In genomic region chr1:32321712-32322291, GRCh38 we compare ENCODE assay signal across 11 cellular contexts. TPM values are rescaled to one million over a fixed set of nuclear protein-coding genes. Genes with fewer than 3 reads are reported as not detected.
A peak's percentile ranks its signal among the peaks of the same experiment; 100 is the strongest.
DNase-seq lines count a peak whose midpoint lies in the region; ATAC-seq and TF ChIP-seq lines count a peak whose summit lies in the region.
"Had no signal": no experiment of that assay in that cellular context is flagged by ENCODE, and none has a peak within 500 bp of the region (broad histone marks: within the 10 kb centered on the region; RNA-seq: fewer than 3 reads in every experiment).

No MANE protein-coding gene starts in this region.

- H3K27ac ChIP-seq in SU-DHL-6 (ENCODE audit: low read depth, low read length) = peak overlapping the region; percentile 90
- peak overlapping the region; percentile 20 for H3K27ac ChIP-seq in effector memory CD4-positive, alpha-beta T cell (ENCODE audit: insufficient read depth, low read length, poor library complexity, severe bottlenecking)
- no peak overlapping the region for H3K27ac ChIP-seq in esophagus squamous epithelium
- H3K27ac ChIP-seq: adrenal gland, SJSA1 had no signal

- WGBS in esophagus squamous epithelium, 2 donors = 39 to 60% methylated on average over 5 of the region's 5 CpGs

- no peaks in the 10 kb centered on the region for H3K9me3 Mint-ChIP-seq in activated T-cell treated with anti-CD3 and anti-CD28 coated beads, Interleukin-2, amount 50 U/mL, for 4 hours
- H3K9me3 Mint-ChIP-seq in stimulated activated memory B cell treated with anti-CD40 and anti-IgM and Interleukin-4, amounts not matched to agents 10 μg/mL and 1 μg/mL and 100 μg/mL, for 72 hours = no peaks in the 10 kb centered on the region

- H2AFZ ChIP-seq in SU-DHL-6 (ENCODE audit: low read depth, low read length, severe bottlenecking) = no peak overlapping the region

- peaks cover 60% of the 10 kb centered on the region for H3F3A ChIP-seq in SU-DHL-6 (ENCODE audit: insufficient read depth)

- H3K36me3 Mint-ChIP-seq in activated T-cell treated with anti-CD3 and anti-CD28 coated beads, Interleukin-2, amount 50 U/mL, for 4 hours (ENCODE audit: insufficient read depth) = peaks cover 19% of the 10 kb centered on the region
- peaks cover 25% of the 10 kb centered on the region for H3K36me3 Mint-ChIP-seq in stimulated activated memory B cell treated with anti-CD40 and anti-IgM and Interleukin-4, amounts not matched to agents 10 μg/mL and 1 μg/mL and 100 μg/mL, for 72 hours

- no peaks in the 10 kb centered on the region for H3K27me3 Mint-ChIP-seq in activated T-cell treated with anti-CD3 and anti-CD28 coated beads, Interleukin-2, amount 50 U/mL, for 4 hours (ENCODE audit: low read depth)
- no peaks in the 10 kb centered on the region for H3K27me3 Mint-ChIP-seq in stimulated activated memory B cell treated with anti-CD40 and anti-IgM and Interleukin-4, amounts not matched to agents 10 μg/mL and 1 μg/mL and 100 μg/mL, for 72 hours

- intact Hi-C loops in esophagus squamous epithelium (cut with DNase I) = no loop called here

- H3K9me3 ChIP-seq in SU-DHL-6 (ENCODE audit: insufficient read depth, low read length) (no peaks in the 10 kb centered on the region), esophagus squamous epithelium (no peaks in the 10 kb centered on the region)
- H3K9me3 ChIP-seq in effector memory CD4-positive, alpha-beta T cell (ENCODE audit: control insufficient read depth, low read length) = no peaks in the 10 kb centered on the region
- H3K9me3 ChIP-seq: adrenal gland, SJSA1 had no signal

- no peak overlapping the region for H3K4me3 ChIP-seq in SU-DHL-6 (ENCODE audit: insufficient read depth, low read length, poor library complexity, severe bottlenecking)
- no peak overlapping the region for H3K4me3 ChIP-seq in effector memory CD4-positive, alpha-beta T cell (ENCODE audit: insufficient read depth, low read depth, low read length, poor library complexity, severe bottlenecking)
- H3K4me3 ChIP-seq in esophagus squamous epithelium = no peak overlapping the region
- H3K4me3 ChIP-seq: adrenal gland, SJSA1 had no signal

- no peaks in the 10 kb centered on the region for H3K9me2 ChIP-seq in SU-DHL-6 (replicated peaks; ENCODE audit: insufficient read depth, low read length)

- H3K36me3 ChIP-seq in SU-DHL-6 (ENCODE audit: low read length) (peaks cover 52% of the 10 kb centered on the region), esophagus squamous epithelium (peaks cover 9 to 98% (median 27%) of the 10 kb centered on the region in 3 donors)
- peaks cover 30% of the 10 kb centered on the region for H3K36me3 ChIP-seq in effector memory CD4-positive, alpha-beta T cell (ENCODE audit: control insufficient read depth, insufficient read depth, low read length)

- H3K9ac ChIP-seq in SU-DHL-6 (ENCODE audit: low read length) = peak overlapping the region; percentile 15; the same call in 1 of the 2 replicates

- H3K4me1 ChIP-seq in effector memory CD4-positive, alpha-beta T cell (ENCODE audit: control insufficient read depth, insufficient read depth, low read length, poor library complexity, severe bottlenecking) = peaks cover 31% of the 10 kb centered on the region
- peaks cover 0 to 6% (median 0%) of the 10 kb centered on the region in 3 donors for H3K4me1 ChIP-seq in esophagus squamous epithelium
- H3K4me1 ChIP-seq: adrenal gland had no signal

- H3K4me1 Mint-ChIP-seq in activated T-cell treated with anti-CD3 and anti-CD28 coated beads, Interleukin-2, amount 50 U/mL, for 4 hours (ENCODE audit: low read depth) = peaks cover 43% of the 10 kb centered on the region
- peaks cover 55% of the 10 kb centered on the region for H3K4me1 Mint-ChIP-seq in stimulated activated memory B cell treated with anti-CD40 and anti-IgM and Interleukin-4, amounts not matched to agents 10 μg/mL and 1 μg/mL and 100 μg/mL, for 72 hours

- H3K79me2 ChIP-seq in SU-DHL-6 (ENCODE audit: insufficient read depth, low read length) = peaks cover 61% of the 10 kb centered on the region

- H4K20me1 ChIP-seq in SU-DHL-6 (ENCODE audit: low read depth, low read length) = no peaks in the 10 kb centered on the region

- peak overlapping the region; percentile 46 for H3K4me2 ChIP-seq in SU-DHL-6 (ENCODE audit: low read depth, low read length, poor library complexity, severe bottlenecking)

- no peak for DNase-seq in activated T-cell treated with anti-CD3 and anti-CD28 coated beads, Interleukin-2, amount 50 U/mL, for 4 hours
- DNase-seq in activated T-cell treated with anti-CD3 and anti-CD28 coated beads for 4 hours = no peak
- peak in 1 of 3 donors; percentile 24 for DNase-seq in effector memory CD4-positive, alpha-beta T cell
- DNase-seq in globus pallidus (ENCODE audit: low spot score) = no peak
- DNase-seq in kidney glomerular epithelial cell (lab: John Stamatoyannopoulos, UW) = no peak
- DNase-seq in esophagus squamous epithelium (lab: John Stamatoyannopoulos, UW) = no peak
- DNase-seq: adrenal gland, MV-4-11 had no signal

- H3K27ac Mint-ChIP-seq in stimulated activated memory B cell treated with anti-CD40 and anti-IgM and Interleukin-4, amounts not matched to agents 10 μg/mL and 1 μg/mL and 100 μg/mL, for 72 hours = peak overlapping the region; percentile 86

- peak overlapping the region; percentile 27 for H3K4me3 Mint-ChIP-seq in activated T-cell treated with anti-CD3 and anti-CD28 coated beads, Interleukin-2, amount 50 U/mL, for 4 hours
- H3K4me3 Mint-ChIP-seq in stimulated activated memory B cell treated with anti-CD40 and anti-IgM and Interleukin-4, amounts not matched to agents 10 μg/mL and 1 μg/mL and 100 μg/mL, for 72 hours = peak overlapping the region; percentile 46

- peak; percentile 81 to 82 for ATAC-seq in activated T-cell treated with anti-CD3 and anti-CD28 coated beads, Interleukin-2, amount 50 U/mL, for 4 hours
- ATAC-seq in stimulated activated memory B cell treated with anti-CD40 and anti-IgM and Interleukin-4, amounts not matched to agents 10 μg/mL and 1 μg/mL and 100 μg/mL, for 72 hours = peak; percentile 55

- TF ChIP-seq CTCF in SU-DHL-6 (IDR thresholded peaks at IDR 0.05; ENCODE audit: insufficient read depth, low read length, poor library complexity, severe bottlenecking) = no peak
- no peak for TF ChIP-seq CTCF in esophagus squamous epithelium (IDR thresholded peaks at IDR 0.05)

- H3K27me3 ChIP-seq in SU-DHL-6 (ENCODE audit: low read length) (no peaks in the 10 kb centered on the region), esophagus squamous epithelium (no peaks in the 10 kb centered on the region)
- no peaks in the 10 kb centered on the region for H3K27me3 ChIP-seq in effector memory CD4-positive, alpha-beta T cell (replicated peaks; ENCODE audit: control insufficient read depth, insufficient read depth, low read length, poor library complexity, severe bottlenecking)
- H3K27me3 ChIP-seq: adrenal gland, SJSA1 had no signal

- TF ChIP-seq POLR2A in esophagus squamous epithelium (IDR thresholded peaks at IDR 0.05) = no peak

RNA-seq across cellular contexts. Expression of gene MARCKSL1, which starts 14.2 kb away (rescaled TPM):
- 10 to 100 TPM; 25.3 to 33.5 (median 27.8) TPM for total RNA-seq in activated T-cell treated with anti-CD3 and anti-CD28 coated beads, Interleukin-2, amount 50 U/mL, for 4 hours
- total RNA-seq in esophagus squamous epithelium = 1 to 10 TPM; 4.4 to 6.1 (median 5.1) TPM

RNA-seq across cellular contexts. Expression of gene HDAC1, which starts 29.9 kb away (rescaled TPM):
- 100 to 1,000 TPM; 168 to 177 (median 173) TPM for total RNA-seq in activated T-cell treated with anti-CD3 and anti-CD28 coated beads, Interleukin-2, amount 50 U/mL, for 4 hours
- 100 to 1,000 TPM in 2 of 4 donors, 10 to 100 TPM in 2; 74.3 to 115 (median 96.0) TPM for total RNA-seq in esophagus squamous epithelium

RNA-seq across cellular contexts. Expression of gene FAM229A, which starts 40.5 kb away (rescaled TPM):
- 1 to 10 TPM; 2.7 to 3.5 (median 3.2) TPM for total RNA-seq in activated T-cell treated with anti-CD3 and anti-CD28 coated beads, Interleukin-2, amount 50 U/mL, for 4 hours
- total RNA-seq in esophagus squamous epithelium = 1 to 10 TPM; 1.4 to 7.1 (median 3.2) TPM

RNA-seq across cellular contexts. Expression of gene TSSK3, which starts 40.5 kb away (rescaled TPM):
- total RNA-seq in activated T-cell treated with anti-CD3 and anti-CD28 coated beads, Interleukin-2, amount 50 U/mL, for 4 hours = under 1 TPM; 0.71 to 0.98 (median 0.92) TPM
- under 1 TPM in 2 of 4 donors, not detected in 2; 0.31 to 0.57 TPM for total RNA-seq in esophagus squamous epithelium
- total RNA-seq: SJSA1 had no signal

Comparison
In these comparisons a context has a peak if more than half of its experiments do, and no peak if none do; other contexts are left out.
1. H3K27ac ChIP-seq: peak in SU-DHL-6 (single experiment) and effector memory CD4-positive, alpha-beta T cell (single experiment); none in esophagus squamous epithelium (0 of 4).